ENCODE assay signal across 1 cellular context in the genomic region with DNA sequence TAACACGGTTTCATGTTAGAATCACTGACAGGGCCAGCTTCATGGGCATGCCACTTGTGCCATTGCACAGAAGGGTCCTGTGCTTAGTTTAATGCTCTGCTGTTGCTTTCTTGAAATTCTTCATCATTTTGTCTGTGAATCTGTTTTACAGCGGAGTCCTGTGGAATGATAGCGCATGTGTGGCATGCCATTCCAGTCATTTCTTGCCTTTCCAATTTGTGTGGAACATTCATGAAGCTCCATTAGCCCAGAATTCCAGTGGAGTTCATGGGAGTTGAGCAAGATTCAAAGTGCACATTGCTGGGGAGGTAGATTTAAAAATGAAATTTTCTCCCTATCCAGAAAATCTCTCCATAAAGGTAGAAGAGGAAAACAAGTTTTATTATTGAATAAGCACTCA.
TF ChIP-seq lines count a peak whose summit lies in the region.

No MANE protein-coding gene starts in this region.

TF ChIP-seq in GM23338, 12 proteins besides CTCF, POLR2A, EP300 and RAD21 (continued from another document):
- TF ChIP-seq, protein P1, sequence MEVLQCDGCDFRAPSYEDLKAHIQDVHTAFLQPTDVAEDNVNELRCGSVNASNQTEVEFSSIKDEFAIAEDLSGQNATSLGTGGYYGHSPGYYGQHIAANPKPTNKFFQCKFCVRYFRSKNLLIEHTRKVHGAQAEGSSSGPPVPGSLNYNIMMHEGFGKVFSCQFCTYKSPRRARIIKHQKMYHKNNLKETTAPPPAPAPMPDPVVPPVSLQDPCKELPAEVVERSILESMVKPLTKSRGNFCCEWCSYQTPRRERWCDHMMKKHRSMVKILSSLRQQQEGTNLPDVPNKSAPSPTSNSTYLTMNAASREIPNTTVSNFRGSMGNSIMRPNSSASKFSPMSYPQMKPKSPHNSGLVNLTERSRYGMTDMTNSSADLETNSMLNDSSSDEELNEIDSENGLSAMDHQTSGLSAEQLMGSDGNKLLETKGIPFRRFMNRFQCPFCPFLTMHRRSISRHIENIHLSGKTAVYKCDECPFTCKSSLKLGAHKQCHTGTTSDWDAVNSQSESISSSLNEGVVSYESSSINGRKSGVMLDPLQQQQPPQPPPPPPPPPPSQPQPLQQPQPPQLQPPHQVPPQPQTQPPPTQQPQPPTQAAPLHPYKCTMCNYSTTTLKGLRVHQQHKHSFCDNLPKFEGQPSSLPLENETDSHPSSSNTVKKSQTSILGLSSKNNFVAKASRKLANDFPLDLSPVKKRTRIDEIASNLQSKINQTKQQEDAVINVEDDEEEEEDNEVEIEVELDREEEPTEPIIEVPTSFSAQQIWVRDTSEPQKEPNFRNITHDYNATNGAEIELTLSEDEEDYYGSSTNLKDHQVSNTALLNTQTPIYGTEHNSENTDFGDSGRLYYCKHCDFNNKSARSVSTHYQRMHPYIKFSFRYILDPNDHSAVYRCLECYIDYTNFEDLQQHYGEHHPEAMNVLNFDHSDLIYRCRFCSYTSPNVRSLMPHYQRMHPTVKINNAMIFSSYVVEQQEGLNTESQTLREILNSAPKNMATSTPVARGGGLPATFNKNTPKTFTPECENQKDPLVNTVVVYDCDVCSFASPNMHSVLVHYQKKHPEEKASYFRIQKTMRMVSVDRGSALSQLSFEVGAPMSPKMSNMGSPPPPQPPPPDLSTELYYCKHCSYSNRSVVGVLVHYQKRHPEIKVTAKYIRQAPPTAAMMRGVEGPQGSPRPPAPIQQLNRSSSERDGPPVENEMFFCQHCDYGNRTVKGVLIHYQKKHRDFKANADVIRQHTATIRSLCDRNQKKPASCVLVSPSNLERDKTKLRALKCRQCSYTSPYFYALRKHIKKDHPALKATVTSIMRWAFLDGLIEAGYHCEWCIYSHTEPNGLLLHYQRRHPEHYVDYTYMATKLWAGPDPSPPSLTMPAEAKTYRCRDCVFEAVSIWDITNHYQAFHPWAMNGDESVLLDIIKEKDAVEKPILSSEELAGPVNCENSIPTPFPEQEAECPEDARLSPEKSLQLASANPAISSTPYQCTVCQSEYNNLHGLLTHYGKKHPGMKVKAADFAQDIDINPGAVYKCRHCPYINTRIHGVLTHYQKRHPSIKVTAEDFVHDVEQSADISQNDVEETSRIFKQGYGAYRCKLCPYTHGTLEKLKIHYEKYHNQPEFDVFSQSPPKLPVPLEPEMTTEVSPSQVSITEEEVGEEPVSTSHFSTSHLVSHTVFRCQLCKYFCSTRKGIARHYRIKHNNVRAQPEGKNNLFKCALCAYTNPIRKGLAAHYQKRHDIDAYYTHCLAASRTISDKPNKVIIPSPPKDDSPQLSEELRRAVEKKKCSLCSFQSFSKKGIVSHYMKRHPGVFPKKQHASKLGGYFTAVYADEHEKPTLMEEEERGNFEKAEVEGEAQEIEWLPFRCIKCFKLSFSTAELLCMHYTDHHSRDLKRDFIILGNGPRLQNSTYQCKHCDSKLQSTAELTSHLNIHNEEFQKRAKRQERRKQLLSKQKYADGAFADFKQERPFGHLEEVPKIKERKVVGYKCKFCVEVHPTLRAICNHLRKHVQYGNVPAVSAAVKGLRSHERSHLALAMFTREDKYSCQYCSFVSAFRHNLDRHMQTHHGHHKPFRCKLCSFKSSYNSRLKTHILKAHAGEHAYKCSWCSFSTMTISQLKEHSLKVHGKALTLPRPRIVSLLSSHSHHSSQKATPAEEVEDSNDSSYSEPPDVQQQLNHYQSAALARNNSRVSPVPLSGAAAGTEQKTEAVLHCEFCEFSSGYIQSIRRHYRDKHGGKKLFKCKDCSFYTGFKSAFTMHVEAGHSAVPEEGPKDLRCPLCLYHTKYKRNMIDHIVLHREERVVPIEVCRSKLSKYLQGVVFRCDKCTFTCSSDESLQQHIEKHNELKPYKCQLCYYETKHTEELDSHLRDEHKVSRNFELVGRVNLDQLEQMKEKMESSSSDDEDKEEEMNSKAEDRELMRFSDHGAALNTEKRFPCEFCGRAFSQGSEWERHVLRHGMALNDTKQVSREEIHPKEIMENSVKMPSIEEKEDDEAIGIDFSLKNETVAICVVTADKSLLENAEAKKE (CRISPR knock-in tag; IDR thresholded peaks at IDR 0.05): no peak
